1 cellular context compared by ENCODE assay signal in genomic region chrX:118974088-118974907, GRCh38.
TF ChIP-seq lines count a peak whose summit lies in the region.

Gene LONRF3, plus strand, starts transcription at chrX:118974618. Its CDS starts 163 bp downstream, at chrX:118974781.

TF ChIP-seq in H1, 55 proteins besides CTCF, POLR2A, EP300 and RAD21 (continued from another document):
- TF ChIP-seq POU5F1 (IDR thresholded peaks at IDR 0.05; ENCODE audit: low read depth, low read length), result no peak
